2 cellular contexts compared by ENCODE assay signal in the genomic region with DNA sequence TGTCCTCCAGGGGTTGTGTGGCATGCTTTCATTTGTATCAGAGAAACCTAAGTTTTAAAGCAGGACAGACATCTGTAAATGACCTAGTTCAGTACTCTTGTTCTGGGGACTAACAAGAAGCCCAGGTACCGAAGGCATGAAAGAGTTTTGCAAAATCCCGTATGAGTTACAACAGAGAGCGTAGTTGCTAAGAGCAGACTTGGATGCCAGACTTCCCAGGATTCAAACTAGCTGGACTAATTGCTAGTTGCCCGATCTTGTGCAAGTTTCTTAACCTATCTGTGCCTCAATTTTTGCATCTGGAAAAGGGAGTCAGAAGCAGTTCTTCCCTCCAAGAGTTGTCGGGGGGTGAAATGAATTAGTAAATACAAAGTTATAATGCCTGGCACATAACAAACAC.
TF ChIP-seq lines count a peak whose summit lies in the region.

No MANE protein-coding gene starts in this region.

TF ChIP-seq in SK-N-SH, 30 proteins besides CTCF, POLR2A, EP300 and RAD21 (continued from another document):
- TF ChIP-seq, protein P1, sequence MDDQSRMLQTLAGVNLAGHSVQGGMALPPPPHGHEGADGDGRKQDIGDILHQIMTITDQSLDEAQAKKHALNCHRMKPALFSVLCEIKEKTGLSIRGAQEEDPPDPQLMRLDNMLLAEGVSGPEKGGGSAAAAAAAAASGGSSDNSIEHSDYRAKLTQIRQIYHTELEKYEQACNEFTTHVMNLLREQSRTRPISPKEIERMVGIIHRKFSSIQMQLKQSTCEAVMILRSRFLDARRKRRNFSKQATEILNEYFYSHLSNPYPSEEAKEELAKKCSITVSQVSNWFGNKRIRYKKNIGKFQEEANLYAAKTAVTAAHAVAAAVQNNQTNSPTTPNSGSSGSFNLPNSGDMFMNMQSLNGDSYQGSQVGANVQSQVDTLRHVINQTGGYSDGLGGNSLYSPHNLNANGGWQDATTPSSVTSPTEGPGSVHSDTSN (IDR thresholded peaks at IDR 0.05) = no peak
- TF ChIP-seq SMC3 (IDR thresholded peaks at IDR 0.05; ENCODE audit: low read depth, low read length) (no peak), TAF1 (IDR thresholded peaks at IDR 0.05; ENCODE audit: borderline replicate concordance, low read depth, low read length) (no peak), RFX5 (IDR thresholded peaks at IDR 0.05; ENCODE audit: low read length) (no peak), EZH2phosphoT487 (IDR thresholded peaks at IDR 0.05; ENCODE audit: borderline replicate concordance, low read depth) (no peak), FOXM1 (IDR thresholded peaks at IDR 0.05; ENCODE audit: low read depth) (no peak), GATA2 (CRISPR knock-in tag; IDR thresholded peaks at IDR 0.05) (no peak), SIN3A (IDR thresholded peaks at IDR 0.05; ENCODE audit: borderline replicate concordance, low read depth, low read length) (no peak), FOXJ3 (CRISPR knock-in tag; IDR thresholded peaks at IDR 0.05) (no peak), RCOR1 (IDR thresholded peaks at IDR 0.05; ENCODE audit: low read length) (no peak)
- TF ChIP-seq, protein P2, sequence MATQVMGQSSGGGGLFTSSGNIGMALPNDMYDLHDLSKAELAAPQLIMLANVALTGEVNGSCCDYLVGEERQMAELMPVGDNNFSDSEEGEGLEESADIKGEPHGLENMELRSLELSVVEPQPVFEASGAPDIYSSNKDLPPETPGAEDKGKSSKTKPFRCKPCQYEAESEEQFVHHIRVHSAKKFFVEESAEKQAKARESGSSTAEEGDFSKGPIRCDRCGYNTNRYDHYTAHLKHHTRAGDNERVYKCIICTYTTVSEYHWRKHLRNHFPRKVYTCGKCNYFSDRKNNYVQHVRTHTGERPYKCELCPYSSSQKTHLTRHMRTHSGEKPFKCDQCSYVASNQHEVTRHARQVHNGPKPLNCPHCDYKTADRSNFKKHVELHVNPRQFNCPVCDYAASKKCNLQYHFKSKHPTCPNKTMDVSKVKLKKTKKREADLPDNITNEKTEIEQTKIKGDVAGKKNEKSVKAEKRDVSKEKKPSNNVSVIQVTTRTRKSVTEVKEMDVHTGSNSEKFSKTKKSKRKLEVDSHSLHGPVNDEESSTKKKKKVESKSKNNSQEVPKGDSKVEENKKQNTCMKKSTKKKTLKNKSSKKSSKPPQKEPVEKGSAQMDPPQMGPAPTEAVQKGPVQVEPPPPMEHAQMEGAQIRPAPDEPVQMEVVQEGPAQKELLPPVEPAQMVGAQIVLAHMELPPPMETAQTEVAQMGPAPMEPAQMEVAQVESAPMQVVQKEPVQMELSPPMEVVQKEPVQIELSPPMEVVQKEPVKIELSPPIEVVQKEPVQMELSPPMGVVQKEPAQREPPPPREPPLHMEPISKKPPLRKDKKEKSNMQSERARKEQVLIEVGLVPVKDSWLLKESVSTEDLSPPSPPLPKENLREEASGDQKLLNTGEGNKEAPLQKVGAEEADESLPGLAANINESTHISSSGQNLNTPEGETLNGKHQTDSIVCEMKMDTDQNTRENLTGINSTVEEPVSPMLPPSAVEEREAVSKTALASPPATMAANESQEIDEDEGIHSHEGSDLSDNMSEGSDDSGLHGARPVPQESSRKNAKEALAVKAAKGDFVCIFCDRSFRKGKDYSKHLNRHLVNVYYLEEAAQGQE (IDR thresholded peaks at IDR 0.05; ENCODE audit: low read depth, low read length) = no peak
- TF ChIP-seq, protein P3, sequence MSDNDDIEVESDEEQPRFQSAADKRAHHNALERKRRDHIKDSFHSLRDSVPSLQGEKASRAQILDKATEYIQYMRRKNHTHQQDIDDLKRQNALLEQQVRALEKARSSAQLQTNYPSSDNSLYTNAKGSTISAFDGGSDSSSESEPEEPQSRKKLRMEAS (IDR thresholded peaks at IDR 0.05; ENCODE audit: low read depth) = no peak
- TF ChIP-seq, protein P4, sequence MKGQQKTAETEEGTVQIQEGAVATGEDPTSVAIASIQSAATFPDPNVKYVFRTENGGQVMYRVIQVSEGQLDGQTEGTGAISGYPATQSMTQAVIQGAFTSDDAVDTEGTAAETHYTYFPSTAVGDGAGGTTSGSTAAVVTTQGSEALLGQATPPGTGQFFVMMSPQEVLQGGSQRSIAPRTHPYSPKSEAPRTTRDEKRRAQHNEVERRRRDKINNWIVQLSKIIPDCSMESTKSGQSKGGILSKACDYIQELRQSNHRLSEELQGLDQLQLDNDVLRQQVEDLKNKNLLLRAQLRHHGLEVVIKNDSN (IDR thresholded peaks at IDR 0.05; ENCODE audit: borderline replicate concordance, low read depth) = no peak

TF ChIP-seq in SK-N-SH treated with all-trans-retinoic acid at 6 μM for 48 hours, 23 proteins besides CTCF, POLR2A, EP300 and RAD21 (continued from another document):
- TF ChIP-seq, protein P5, sequence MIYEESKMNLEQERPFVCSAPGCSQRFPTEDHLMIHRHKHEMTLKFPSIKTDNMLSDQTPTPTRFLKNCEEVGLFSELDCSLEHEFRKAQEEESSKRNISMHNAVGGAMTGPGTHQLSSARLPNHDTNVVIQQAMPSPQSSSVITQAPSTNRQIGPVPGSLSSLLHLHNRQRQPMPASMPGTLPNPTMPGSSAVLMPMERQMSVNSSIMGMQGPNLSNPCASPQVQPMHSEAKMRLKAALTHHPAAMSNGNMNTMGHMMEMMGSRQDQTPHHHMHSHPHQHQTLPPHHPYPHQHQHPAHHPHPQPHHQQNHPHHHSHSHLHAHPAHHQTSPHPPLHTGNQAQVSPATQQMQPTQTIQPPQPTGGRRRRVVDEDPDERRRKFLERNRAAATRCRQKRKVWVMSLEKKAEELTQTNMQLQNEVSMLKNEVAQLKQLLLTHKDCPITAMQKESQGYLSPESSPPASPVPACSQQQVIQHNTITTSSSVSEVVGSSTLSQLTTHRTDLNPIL (CRISPR knock-in tag; IDR thresholded peaks at IDR 0.05; ENCODE audit: low read depth) = no peak
- no peak for TF ChIP-seq OSR1 (CRISPR knock-in tag; IDR thresholded peaks at IDR 0.05)
- TF ChIP-seq, protein P6, sequence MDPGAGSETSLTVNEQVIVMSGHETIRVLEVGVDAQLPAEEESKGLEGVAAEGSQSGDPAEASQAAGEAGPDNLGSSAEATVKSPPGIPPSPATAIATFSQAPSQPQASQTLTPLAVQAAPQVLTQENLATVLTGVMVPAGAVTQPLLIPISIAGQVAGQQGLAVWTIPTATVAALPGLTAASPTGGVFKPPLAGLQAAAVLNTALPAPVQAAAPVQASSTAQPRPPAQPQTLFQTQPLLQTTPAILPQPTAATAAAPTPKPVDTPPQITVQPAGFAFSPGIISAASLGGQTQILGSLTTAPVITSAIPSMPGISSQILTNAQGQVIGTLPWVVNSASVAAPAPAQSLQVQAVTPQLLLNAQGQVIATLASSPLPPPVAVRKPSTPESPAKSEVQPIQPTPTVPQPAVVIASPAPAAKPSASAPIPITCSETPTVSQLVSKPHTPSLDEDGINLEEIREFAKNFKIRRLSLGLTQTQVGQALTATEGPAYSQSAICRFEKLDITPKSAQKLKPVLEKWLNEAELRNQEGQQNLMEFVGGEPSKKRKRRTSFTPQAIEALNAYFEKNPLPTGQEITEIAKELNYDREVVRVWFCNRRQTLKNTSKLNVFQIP (CRISPR knock-in tag; IDR thresholded peaks at IDR 0.05; ENCODE audit: borderline replicate concordance, low read depth) = no peak
- no peak for TF ChIP-seq BACH2 (CRISPR knock-in tag; IDR thresholded peaks at IDR 0.05; ENCODE audit: borderline replicate concordance)
- TF ChIP-seq RARB (CRISPR knock-in tag; IDR thresholded peaks at IDR 0.05) = no peak
- TF ChIP-seq, protein P7, sequence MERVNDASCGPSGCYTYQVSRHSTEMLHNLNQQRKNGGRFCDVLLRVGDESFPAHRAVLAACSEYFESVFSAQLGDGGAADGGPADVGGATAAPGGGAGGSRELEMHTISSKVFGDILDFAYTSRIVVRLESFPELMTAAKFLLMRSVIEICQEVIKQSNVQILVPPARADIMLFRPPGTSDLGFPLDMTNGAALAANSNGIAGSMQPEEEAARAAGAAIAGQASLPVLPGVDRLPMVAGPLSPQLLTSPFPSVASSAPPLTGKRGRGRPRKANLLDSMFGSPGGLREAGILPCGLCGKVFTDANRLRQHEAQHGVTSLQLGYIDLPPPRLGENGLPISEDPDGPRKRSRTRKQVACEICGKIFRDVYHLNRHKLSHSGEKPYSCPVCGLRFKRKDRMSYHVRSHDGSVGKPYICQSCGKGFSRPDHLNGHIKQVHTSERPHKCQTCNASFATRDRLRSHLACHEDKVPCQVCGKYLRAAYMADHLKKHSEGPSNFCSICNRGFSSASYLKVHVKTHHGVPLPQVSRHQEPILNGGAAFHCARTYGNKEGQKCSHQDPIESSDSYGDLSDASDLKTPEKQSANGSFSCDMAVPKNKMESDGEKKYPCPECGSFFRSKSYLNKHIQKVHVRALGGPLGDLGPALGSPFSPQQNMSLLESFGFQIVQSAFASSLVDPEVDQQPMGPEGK (CRISPR knock-in tag; IDR thresholded peaks at IDR 0.05; ENCODE audit: borderline replicate concordance) = no peak
- TF ChIP-seq SNAI2 (CRISPR knock-in tag; IDR thresholded peaks at IDR 0.05) = no peak
- no peak for TF ChIP-seq TOX (CRISPR knock-in tag; IDR thresholded peaks at IDR 0.05; ENCODE audit: borderline replicate concordance)
- TF ChIP-seq ZNF70 (CRISPR knock-in tag; IDR thresholded peaks at IDR 0.05) = no peak
- no peak for TF ChIP-seq CSDC2 (CRISPR knock-in tag; IDR thresholded peaks at IDR 0.05)
- TF ChIP-seq GLIS3 (CRISPR knock-in tag; IDR thresholded peaks at IDR 0.05) = no peak
- TF ChIP-seq ESRRG (CRISPR knock-in tag; IDR thresholded peaks at IDR 0.05) = no peak
- TF ChIP-seq ZNF8 (CRISPR knock-in tag; IDR thresholded peaks at IDR 0.05) = no peak
